Comparison of ENCODE assay signal across 1 cellular context in the genomic region with DNA sequence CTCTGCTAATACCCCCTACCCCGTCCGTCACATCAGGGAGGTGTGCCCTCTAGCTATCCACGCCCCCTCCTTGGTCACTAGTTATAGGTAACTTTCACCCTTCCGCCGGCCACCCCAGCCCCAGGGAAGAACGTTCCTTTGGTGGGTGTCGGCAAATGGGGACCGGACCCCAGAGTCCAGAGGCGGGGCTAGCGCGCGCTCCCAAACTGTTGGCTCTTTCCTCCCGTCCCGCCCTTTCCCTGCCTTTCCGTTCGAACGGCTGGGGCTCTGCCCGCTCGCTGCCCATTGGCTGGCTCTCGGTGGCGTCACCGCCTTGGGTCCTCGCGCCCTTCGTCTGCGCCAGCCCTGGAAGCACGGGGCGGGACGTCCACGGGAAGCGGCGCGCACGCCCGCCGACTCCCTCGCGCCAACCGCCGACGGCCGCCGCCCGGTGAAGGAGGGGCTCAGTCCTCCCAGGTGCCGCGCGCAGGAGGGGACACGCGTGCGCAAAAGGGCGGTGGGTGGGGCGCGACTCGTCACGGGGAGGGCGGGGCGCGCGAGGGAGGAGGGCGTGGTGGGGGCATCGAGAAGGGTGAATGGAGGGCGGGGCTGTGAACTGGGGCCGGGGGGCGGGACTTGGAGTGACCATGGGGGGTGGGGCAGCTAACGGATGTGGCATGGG.
TF ChIP-seq lines count a peak whose summit lies in the region.

No MANE protein-coding gene starts in this region.

TF ChIP-seq in K562, 482 proteins besides CTCF, POLR2A, EP300 and RAD21 (continued from another document and continues in another):
- TF ChIP-seq CREB1 (IDR thresholded peaks at IDR 0.05) (peak; percentile 98), CREB1 (CRISPR knock-in tag; IDR thresholded peaks at IDR 0.05) (peak; percentile 97), MAZ (CRISPR knock-in tag; conservative IDR thresholded peaks at IDR 0.05 in 1 of 2, IDR thresholded peaks at IDR 0.05 in 1 of 2) (peak in 1 of 2 experiments; percentile 95), PCBP1 (IDR thresholded peaks at IDR 0.05; ENCODE audit: low read depth, low read length, poor library complexity, severe bottlenecking) (no peak), ZBTB7A (IDR thresholded peaks at IDR 0.05; ENCODE audit: borderline replicate concordance, control insufficient read depth, low read depth, low read length) (peak; percentile 84), L3MBTL2 (IDR thresholded peaks at IDR 0.05) (peak; percentile 100), SIRT6 (IDR thresholded peaks at IDR 0.05; ENCODE audit: low read depth, low read length) (no peak), ZNF668 (CRISPR knock-in tag; IDR thresholded peaks at IDR 0.05) (no peak), ZNF589 (CRISPR knock-in tag; IDR thresholded peaks at IDR 0.05; ENCODE audit: low read depth) (no peak), NR1H2 (CRISPR knock-in tag; IDR thresholded peaks at IDR 0.05) (no peak), MYNN (IDR thresholded peaks at IDR 0.05) (peak; percentile 83), MYNN (CRISPR knock-in tag; IDR thresholded peaks at IDR 0.05) (no peak), MYBL2 (IDR thresholded peaks at IDR 0.05; ENCODE audit: low read depth) (peak; percentile 92), MYBL2 (CRISPR knock-in tag; IDR thresholded peaks at IDR 0.05; ENCODE audit: borderline replicate concordance) (no peak), HNRNPK (IDR thresholded peaks at IDR 0.05; ENCODE audit: low read depth, low read length, poor library complexity, severe bottlenecking) (no peak), SOX6 (IDR thresholded peaks at IDR 0.05) (no peak), FOXM1 (IDR thresholded peaks at IDR 0.05; ENCODE audit: low read depth) (peak; percentile 58), FOXM1 (CRISPR knock-in tag; IDR thresholded peaks at IDR 0.05; ENCODE audit: low read depth) (peak; percentile 93; the same call in 1 of the 2 replicates), PRPF4 (IDR thresholded peaks at IDR 0.05; ENCODE audit: insufficient read depth, low read depth, low read length, poor library complexity, severe bottlenecking) (no peak), NFRKB (IDR thresholded peaks at IDR 0.05; ENCODE audit: low read depth) (0 out of 2 replicates have a peak, but pooled peaks have one; percentile 54), KLF16 (IDR thresholded peaks at IDR 0.05) (no peak), CHCHD3 (CRISPR knock-in tag; IDR thresholded peaks at IDR 0.05) (no peak), ZNF764 (CRISPR knock-in tag; IDR thresholded peaks at IDR 0.05; ENCODE audit: low read depth) (no peak), CHD2 (IDR thresholded peaks at IDR 0.05; ENCODE audit: low read depth, low read length) (peak; percentile 57), TAF7 (tag; IDR thresholded peaks at IDR 0.05) (no peak), RFX1 (IDR thresholded peaks at IDR 0.05) (no peak), ATF7 (IDR thresholded peaks at IDR 0.05) (peak; percentile 96), GATAD2A (IDR thresholded peaks at IDR 0.05) (no peak), SIX5 (IDR thresholded peaks at IDR 0.05; ENCODE audit: borderline replicate concordance in 1 of 2, insufficient read depth in 1 of 2, low read depth in 1 of 2, low read length in 2 of 2) (no peak), ZNF780A (CRISPR knock-in tag; IDR thresholded peaks at IDR 0.05) (no peak), CBX1 (IDR thresholded peaks at IDR 0.05; ENCODE audit: low read depth) (peak; percentile 46; the same call in 1 of the 2 replicates), TBP (optimal IDR thresholded peaks at IDR 0.05; ENCODE audit: low read depth, low read length) (peak; percentile 76), MED1 (CRISPR knock-in tag; IDR thresholded peaks at IDR 0.05; ENCODE audit: borderline replicate concordance) (no peak), JUND (IDR thresholded peaks at IDR 0.05; ENCODE audit: borderline replicate concordance, low read depth, low read length) (peak; percentile 57), JUND (tag; IDR thresholded peaks at IDR 0.05; ENCODE audit: borderline replicate concordance, low read depth, low read length) (peak; percentile 12; the same call in 1 of the 3 replicates), HMGN3 (IDR thresholded peaks at IDR 0.05; ENCODE audit: borderline replicate concordance, extremely low read depth, insufficient read length, low read depth, low read length) (peak; percentile 99), ZNF507 (tag; conservative IDR thresholded peaks at IDR 0.05) (no peak), ZNF311 (CRISPR knock-in tag; IDR thresholded peaks at IDR 0.05) (no peak), CBFA2T2 (conservative IDR thresholded peaks at IDR 0.05) (no peak)
- TF ChIP-seq, protein P1, sequence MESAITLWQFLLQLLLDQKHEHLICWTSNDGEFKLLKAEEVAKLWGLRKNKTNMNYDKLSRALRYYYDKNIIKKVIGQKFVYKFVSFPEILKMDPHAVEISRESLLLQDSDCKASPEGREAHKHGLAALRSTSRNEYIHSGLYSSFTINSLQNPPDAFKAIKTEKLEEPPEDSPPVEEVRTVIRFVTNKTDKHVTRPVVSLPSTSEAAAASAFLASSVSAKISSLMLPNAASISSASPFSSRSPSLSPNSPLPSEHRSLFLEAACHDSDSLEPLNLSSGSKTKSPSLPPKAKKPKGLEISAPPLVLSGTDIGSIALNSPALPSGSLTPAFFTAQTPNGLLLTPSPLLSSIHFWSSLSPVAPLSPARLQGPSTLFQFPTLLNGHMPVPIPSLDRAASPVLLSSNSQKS (CRISPR knock-in tag; IDR thresholded peaks at IDR 0.05) = peak; percentile 51; the same call in 1 of the 2 replicates
- TF ChIP-seq, protein P2, sequence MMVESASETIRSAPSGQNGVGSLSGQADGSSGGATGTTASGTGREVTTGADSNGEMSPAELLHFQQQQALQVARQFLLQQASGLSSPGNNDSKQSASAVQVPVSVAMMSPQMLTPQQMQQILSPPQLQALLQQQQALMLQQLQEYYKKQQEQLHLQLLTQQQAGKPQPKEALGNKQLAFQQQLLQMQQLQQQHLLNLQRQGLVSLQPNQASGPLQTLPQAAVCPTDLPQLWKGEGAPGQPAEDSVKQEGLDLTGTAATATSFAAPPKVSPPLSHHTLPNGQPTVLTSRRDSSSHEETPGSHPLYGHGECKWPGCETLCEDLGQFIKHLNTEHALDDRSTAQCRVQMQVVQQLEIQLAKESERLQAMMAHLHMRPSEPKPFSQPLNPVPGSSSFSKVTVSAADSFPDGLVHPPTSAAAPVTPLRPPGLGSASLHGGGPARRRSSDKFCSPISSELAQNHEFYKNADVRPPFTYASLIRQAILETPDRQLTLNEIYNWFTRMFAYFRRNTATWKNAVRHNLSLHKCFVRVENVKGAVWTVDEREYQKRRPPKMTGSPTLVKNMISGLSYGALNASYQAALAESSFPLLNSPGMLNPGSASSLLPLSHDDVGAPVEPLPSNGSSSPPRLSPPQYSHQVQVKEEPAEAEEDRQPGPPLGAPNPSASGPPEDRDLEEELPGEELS (CRISPR knock-in tag; IDR thresholded peaks at IDR 0.05; ENCODE audit: borderline replicate concordance) = no peak
- TF ChIP-seq, protein P3, sequence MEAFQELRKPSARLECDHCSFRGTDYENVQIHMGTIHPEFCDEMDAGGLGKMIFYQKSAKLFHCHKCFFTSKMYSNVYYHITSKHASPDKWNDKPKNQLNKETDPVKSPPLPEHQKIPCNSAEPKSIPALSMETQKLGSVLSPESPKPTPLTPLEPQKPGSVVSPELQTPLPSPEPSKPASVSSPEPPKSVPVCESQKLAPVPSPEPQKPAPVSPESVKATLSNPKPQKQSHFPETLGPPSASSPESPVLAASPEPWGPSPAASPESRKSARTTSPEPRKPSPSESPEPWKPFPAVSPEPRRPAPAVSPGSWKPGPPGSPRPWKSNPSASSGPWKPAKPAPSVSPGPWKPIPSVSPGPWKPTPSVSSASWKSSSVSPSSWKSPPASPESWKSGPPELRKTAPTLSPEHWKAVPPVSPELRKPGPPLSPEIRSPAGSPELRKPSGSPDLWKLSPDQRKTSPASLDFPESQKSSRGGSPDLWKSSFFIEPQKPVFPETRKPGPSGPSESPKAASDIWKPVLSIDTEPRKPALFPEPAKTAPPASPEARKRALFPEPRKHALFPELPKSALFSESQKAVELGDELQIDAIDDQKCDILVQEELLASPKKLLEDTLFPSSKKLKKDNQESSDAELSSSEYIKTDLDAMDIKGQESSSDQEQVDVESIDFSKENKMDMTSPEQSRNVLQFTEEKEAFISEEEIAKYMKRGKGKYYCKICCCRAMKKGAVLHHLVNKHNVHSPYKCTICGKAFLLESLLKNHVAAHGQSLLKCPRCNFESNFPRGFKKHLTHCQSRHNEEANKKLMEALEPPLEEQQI (IDR thresholded peaks at IDR 0.05) = no peak
- TF ChIP-seq, protein P4, sequence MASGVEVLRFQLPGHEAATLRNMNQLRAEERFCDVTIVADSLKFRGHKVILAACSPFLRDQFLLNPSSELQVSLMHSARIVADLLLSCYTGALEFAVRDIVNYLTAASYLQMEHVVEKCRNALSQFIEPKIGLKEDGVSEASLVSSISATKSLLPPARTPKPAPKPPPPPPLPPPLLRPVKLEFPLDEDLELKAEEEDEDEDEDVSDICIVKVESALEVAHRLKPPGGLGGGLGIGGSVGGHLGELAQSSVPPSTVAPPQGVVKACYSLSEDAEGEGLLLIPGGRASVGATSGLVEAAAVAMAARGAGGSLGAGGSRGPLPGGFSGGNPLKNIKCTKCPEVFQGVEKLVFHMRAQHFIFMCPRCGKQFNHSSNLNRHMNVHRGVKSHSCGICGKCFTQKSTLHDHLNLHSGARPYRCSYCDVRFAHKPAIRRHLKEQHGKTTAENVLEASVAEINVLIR (CRISPR knock-in tag; IDR thresholded peaks at IDR 0.05) = peak; percentile 90
- TF ChIP-seq, protein P5, sequence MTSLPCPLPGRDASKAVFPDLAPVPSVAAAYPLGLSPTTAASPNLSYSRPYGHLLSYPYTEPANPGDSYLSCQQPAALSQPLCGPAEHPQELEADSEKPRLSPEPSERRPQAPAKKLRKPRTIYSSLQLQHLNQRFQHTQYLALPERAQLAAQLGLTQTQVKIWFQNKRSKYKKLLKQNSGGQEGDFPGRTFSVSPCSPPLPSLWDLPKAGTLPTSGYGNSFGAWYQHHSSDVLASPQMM (CRISPR knock-in tag; IDR thresholded peaks at IDR 0.05) = no peak
- TF ChIP-seq, protein P6, sequence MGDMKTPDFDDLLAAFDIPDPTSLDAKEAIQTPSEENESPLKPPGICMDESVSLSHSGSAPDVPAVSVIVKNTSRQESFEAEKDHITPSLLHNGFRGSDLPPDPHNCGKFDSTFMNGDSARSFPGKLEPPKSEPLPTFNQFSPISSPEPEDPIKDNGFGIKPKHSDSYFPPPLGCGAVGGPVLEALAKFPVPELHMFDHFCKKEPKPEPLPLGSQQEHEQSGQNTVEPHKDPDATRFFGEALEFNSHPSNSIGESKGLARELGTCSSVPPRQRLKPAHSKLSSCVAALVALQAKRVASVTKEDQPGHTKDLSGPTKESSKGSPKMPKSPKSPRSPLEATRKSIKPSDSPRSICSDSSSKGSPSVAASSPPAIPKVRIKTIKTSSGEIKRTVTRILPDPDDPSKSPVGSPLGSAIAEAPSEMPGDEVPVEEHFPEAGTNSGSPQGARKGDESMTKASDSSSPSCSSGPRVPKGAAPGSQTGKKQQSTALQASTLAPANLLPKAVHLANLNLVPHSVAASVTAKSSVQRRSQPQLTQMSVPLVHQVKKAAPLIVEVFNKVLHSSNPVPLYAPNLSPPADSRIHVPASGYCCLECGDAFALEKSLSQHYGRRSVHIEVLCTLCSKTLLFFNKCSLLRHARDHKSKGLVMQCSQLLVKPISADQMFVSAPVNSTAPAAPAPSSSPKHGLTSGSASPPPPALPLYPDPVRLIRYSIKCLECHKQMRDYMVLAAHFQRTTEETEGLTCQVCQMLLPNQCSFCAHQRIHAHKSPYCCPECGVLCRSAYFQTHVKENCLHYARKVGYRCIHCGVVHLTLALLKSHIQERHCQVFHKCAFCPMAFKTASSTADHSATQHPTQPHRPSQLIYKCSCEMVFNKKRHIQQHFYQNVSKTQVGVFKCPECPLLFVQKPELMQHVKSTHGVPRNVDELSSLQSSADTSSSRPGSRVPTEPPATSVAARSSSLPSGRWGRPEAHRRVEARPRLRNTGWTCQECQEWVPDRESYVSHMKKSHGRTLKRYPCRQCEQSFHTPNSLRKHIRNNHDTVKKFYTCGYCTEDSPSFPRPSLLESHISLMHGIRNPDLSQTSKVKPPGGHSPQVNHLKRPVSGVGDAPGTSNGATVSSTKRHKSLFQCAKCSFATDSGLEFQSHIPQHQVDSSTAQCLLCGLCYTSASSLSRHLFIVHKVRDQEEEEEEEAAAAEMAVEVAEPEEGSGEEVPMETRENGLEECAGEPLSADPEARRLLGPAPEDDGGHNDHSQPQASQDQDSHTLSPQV (IDR thresholded peaks at IDR 0.05) = 0 out of 2 replicates have a peak, but pooled peaks have one; percentile 17
- TF ChIP-seq, protein P7, sequence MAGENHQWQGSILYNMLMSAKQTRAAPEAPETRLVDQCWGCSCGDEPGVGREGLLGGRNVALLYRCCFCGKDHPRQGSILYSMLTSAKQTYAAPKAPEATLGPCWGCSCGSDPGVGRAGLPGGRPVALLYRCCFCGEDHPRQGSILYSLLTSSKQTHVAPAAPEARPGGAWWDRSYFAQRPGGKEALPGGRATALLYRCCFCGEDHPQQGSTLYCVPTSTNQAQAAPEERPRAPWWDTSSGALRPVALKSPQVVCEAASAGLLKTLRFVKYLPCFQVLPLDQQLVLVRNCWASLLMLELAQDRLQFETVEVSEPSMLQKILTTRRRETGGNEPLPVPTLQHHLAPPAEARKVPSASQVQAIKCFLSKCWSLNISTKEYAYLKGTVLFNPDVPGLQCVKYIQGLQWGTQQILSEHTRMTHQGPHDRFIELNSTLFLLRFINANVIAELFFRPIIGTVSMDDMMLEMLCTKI (IDR thresholded peaks at IDR 0.05; ENCODE audit: partially characterized antibody) = no peak
- TF ChIP-seq, protein P8, sequence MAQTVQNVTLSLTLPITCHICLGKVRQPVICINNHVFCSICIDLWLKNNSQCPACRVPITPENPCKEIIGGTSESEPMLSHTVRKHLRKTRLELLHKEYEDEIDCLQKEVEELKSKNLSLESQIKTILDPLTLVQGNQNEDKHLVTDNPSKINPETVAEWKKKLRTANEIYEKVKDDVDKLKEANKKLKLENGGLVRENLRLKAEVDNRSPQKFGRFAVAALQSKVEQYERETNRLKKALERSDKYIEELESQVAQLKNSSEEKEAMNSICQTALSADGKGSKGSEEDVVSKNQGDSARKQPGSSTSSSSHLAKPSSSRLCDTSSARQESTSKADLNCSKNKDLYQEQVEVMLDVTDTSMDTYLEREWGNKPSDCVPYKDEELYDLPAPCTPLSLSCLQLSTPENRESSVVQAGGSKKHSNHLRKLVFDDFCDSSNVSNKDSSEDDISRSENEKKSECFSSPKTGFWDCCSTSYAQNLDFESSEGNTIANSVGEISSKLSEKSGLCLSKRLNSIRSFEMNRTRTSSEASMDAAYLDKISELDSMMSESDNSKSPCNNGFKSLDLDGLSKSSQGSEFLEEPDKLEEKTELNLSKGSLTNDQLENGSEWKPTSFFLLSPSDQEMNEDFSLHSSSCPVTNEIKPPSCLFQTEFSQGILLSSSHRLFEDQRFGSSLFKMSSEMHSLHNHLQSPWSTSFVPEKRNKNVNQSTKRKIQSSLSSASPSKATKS (CRISPR knock-in tag; IDR thresholded peaks at IDR 0.05) = no peak
- TF ChIP-seq, protein P9, sequence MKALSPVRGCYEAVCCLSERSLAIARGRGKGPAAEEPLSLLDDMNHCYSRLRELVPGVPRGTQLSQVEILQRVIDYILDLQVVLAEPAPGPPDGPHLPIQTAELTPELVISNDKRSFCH (CRISPR knock-in tag; IDR thresholded peaks at IDR 0.05) = no peak
- TF ChIP-seq, protein P9 (tag; IDR thresholded peaks at IDR 0.05) = no peak
